ENCODE assay signal across 8 cellular contexts in the genomic region with DNA sequence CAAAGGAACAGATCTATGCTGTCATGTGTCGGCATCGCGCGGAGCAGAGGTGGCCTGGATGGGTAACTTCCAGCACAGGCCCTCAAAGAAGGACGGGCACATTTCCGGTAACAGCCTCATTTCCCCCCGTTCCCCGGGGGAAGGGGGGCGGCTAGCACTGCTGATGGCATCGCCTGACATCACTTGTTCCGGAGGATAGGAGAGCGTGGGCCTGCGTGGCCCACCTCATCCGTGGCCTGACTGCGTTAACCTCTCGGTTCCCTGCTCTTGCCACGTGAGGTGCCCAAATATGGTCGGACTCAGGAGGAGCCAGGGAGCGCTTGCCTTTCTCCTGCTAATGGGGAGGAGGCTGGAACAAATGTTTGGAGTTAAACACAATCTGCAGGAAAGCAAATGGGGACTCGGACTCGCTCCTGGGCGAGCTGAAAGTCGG. TPM values are rescaled to one million over a fixed set of nuclear protein-coding genes. Genes with fewer than 3 reads are reported as not detected.
DNase-seq lines count a peak whose midpoint lies in the region; ATAC-seq, FAIRE-seq and TF ChIP-seq lines count a peak whose summit lies in the region.

A gene with protein sequence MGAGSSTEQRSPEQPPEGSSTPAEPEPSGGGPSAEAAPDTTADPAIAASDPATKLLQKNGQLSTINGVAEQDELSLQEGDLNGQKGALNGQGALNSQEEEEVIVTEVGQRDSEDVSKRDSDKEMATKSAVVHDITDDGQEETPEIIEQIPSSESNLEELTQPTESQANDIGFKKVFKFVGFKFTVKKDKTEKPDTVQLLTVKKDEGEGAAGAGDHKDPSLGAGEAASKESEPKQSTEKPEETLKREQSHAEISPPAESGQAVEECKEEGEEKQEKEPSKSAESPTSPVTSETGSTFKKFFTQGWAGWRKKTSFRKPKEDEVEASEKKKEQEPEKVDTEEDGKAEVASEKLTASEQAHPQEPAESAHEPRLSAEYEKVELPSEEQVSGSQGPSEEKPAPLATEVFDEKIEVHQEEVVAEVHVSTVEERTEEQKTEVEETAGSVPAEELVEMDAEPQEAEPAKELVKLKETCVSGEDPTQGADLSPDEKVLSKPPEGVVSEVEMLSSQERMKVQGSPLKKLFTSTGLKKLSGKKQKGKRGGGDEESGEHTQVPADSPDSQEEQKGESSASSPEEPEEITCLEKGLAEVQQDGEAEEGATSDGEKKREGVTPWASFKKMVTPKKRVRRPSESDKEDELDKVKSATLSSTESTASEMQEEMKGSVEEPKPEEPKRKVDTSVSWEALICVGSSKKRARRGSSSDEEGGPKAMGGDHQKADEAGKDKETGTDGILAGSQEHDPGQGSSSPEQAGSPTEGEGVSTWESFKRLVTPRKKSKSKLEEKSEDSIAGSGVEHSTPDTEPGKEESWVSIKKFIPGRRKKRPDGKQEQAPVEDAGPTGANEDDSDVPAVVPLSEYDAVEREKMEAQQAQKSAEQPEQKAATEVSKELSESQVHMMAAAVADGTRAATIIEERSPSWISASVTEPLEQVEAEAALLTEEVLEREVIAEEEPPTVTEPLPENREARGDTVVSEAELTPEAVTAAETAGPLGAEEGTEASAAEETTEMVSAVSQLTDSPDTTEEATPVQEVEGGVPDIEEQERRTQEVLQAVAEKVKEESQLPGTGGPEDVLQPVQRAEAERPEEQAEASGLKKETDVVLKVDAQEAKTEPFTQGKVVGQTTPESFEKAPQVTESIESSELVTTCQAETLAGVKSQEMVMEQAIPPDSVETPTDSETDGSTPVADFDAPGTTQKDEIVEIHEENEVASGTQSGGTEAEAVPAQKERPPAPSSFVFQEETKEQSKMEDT (N-terminal part only) (plus strand): TSS at position 365 of the 433 bp plus-strand sequence. CDS start 596 bp downstream, outside the sequence.

- no peak for FAIRE-seq in D721Med (lab: Jason Lieb, UNC)

- H3K4me1 ChIP-seq in neural progenitor cell: peaks cover 25% of the 10 kb centered on the region

- peak within 1 kb of the TSS; percentile 37 for H3K4me3 ChIP-seq in GM12864 (ENCODE audit: low read depth, low read length)
- peak within 1 kb of the TSS; percentile 79 for H3K4me3 ChIP-seq in fibroblast of villous mesenchyme (ENCODE audit: low read depth, low read length)
- peak within 1 kb of the TSS; percentile 96 for H3K4me3 ChIP-seq in neural progenitor cell

- H2AFZ ChIP-seq in neural progenitor cell (replicated peaks): peak within 1 kb of the TSS; percentile 90

- no peaks in the 10 kb centered on the region for H3K36me3 ChIP-seq in neural progenitor cell

- H3K4me1 Mint-ChIP-seq in WTC11 (peaks cover 34% of the 10 kb centered on the region), neural progenitor cell (peaks cover 32% of the 10 kb centered on the region)

- H3K27ac Mint-ChIP-seq in WTC11 (peak within 1 kb of the TSS; percentile 95), neural progenitor cell (peak within 1 kb of the TSS; percentile 90)

- H3K9me3 ChIP-seq in neural progenitor cell (ENCODE audit: low read depth): no peaks in the 10 kb centered on the region

- ATAC-seq in WTC11 (peak; percentile 42), GM19035 (IDR thresholded peaks at IDR 0.05; ENCODE audit: unreplicated experiment) (no peak)

- CTCF ChIA-PET in WTC11 (lab: Charles Lee): interaction anchor here (0.8 to 3.1 kb wide), 5 partner anchors 15 to 225 kb away, joined by 3 to 19 read pairs (median 5); no protein-coding TSS in a partner anchor

- POLR2A ChIA-PET in WTC11 (lab: Charles Lee): interaction anchor here (0.6 to 3.1 kb wide), 6 partner anchors 11 to 1747 kb away, joined by 3 to 18 read pairs (median 4); no protein-coding TSS in a partner anchor

- H4K20me1 ChIP-seq in neural progenitor cell (ENCODE audit: low read depth): peaks cover 21% of the 10 kb centered on the region

- peaks cover 35% of the 10 kb centered on the region for H3K79me2 ChIP-seq in neural progenitor cell (ENCODE audit: low read depth)

- H3K27me3 ChIP-seq in neural progenitor cell: peaks cover 20% of the 10 kb centered on the region

- H3K9ac ChIP-seq in neural progenitor cell: peak within 1 kb of the TSS; percentile 33

- no peak for DNase-seq in GM12864 (ENCODE audit: low read depth)
- DNase-seq in WTC11 (ENCODE audit: low spot score): peak; percentile 47
- DNase-seq in fibroblast of villous mesenchyme (ENCODE audit: low read depth): peak; percentile 58
- peak; percentile 67 for DNase-seq in neural progenitor cell (ENCODE audit: low spot score)
- no peak for DNase-seq in foreskin melanocyte
- DNase-seq in NCI-H1092 treated with DMSO at 0.1 percent for 48 hours (lab: John Stamatoyannopoulos, UW): no peak
- no peak for DNase-seq in D721Med (ENCODE audit: insufficient read length, low spot score)

- peak within 1 kb of the TSS; percentile 83 for H3K27ac ChIP-seq in neural progenitor cell

- H3K36me3 Mint-ChIP-seq in WTC11 (no peaks in the 10 kb centered on the region), neural progenitor cell (peaks cover 3% of the 10 kb centered on the region)

- H3K4me3 Mint-ChIP-seq in WTC11: peak within 1 kb of the TSS; percentile 90
- peak within 1 kb of the TSS; percentile 97 for H3K4me3 Mint-ChIP-seq in neural progenitor cell

- H3F3A ChIP-seq in neural progenitor cell (ENCODE audit: low read depth): peaks cover 33% of the 10 kb centered on the region

- TF ChIP-seq CTCF in GM12864 (IDR thresholded peaks at IDR 0.05; ENCODE audit: low read depth, low read length, missing control alignments) (no peak), WTC11 (IDR thresholded peaks at IDR 0.05) (no peak), fibroblast of villous mesenchyme (IDR thresholded peaks at IDR 0.05; ENCODE audit: insufficient read depth, low read depth, low read length) (no peak), neural progenitor cell (IDR thresholded peaks at IDR 0.05) (no peak), D721Med (IDR thresholded peaks at IDR 0.05; ENCODE audit: insufficient read depth, missing control alignments) (no peak)

- H3K9me3 Mint-ChIP-seq in WTC11 (no peaks in the 10 kb centered on the region), neural progenitor cell (no peaks in the 10 kb centered on the region)

- peak within 1 kb of the TSS; percentile 99 for H3K4me2 ChIP-seq in neural progenitor cell

- peaks cover 23% of the 10 kb centered on the region for H3K27me3 Mint-ChIP-seq in WTC11 (ENCODE audit: low read depth)
- H3K27me3 Mint-ChIP-seq in neural progenitor cell (ENCODE audit: insufficient read depth, low read depth): peaks cover 6% of the 10 kb centered on the region

TF ChIP-seq in WTC11, 78 proteins besides CTCF, POLR2A, EP300 and RAD21 (continues in another document):
- TF ChIP-seq, protein P1, sequence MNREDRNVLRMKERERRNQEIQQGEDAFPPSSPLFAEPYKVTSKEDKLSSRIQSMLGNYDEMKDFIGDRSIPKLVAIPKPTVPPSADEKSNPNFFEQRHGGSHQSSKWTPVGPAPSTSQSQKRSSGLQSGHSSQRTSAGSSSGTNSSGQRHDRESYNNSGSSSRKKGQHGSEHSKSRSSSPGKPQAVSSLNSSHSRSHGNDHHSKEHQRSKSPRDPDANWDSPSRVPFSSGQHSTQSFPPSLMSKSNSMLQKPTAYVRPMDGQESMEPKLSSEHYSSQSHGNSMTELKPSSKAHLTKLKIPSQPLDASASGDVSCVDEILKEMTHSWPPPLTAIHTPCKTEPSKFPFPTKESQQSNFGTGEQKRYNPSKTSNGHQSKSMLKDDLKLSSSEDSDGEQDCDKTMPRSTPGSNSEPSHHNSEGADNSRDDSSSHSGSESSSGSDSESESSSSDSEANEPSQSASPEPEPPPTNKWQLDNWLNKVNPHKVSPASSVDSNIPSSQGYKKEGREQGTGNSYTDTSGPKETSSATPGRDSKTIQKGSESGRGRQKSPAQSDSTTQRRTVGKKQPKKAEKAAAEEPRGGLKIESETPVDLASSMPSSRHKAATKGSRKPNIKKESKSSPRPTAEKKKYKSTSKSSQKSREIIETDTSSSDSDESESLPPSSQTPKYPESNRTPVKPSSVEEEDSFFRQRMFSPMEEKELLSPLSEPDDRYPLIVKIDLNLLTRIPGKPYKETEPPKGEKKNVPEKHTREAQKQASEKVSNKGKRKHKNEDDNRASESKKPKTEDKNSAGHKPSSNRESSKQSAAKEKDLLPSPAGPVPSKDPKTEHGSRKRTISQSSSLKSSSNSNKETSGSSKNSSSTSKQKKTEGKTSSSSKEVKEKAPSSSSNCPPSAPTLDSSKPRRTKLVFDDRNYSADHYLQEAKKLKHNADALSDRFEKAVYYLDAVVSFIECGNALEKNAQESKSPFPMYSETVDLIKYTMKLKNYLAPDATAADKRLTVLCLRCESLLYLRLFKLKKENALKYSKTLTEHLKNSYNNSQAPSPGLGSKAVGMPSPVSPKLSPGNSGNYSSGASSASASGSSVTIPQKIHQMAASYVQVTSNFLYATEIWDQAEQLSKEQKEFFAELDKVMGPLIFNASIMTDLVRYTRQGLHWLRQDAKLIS (CRISPR knock-in tag; IDR thresholded peaks at IDR 0.05; ENCODE audit: borderline replicate concordance): no peak
- no peak for TF ChIP-seq ZNF396 (CRISPR knock-in tag; IDR thresholded peaks at IDR 0.05; ENCODE audit: borderline replicate concordance)
- TF ChIP-seq ELF4 (CRISPR knock-in tag; IDR thresholded peaks at IDR 0.05; ENCODE audit: low read depth): no peak
- TF ChIP-seq RORB (CRISPR knock-in tag; IDR thresholded peaks at IDR 0.05): no peak
- TF ChIP-seq, protein P2, sequence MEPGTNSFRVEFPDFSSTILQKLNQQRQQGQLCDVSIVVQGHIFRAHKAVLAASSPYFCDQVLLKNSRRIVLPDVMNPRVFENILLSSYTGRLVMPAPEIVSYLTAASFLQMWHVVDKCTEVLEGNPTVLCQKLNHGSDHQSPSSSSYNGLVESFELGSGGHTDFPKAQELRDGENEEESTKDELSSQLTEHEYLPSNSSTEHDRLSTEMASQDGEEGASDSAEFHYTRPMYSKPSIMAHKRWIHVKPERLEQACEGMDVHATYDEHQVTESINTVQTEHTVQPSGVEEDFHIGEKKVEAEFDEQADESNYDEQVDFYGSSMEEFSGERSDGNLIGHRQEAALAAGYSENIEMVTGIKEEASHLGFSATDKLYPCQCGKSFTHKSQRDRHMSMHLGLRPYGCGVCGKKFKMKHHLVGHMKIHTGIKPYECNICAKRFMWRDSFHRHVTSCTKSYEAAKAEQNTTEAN (CRISPR knock-in tag; IDR thresholded peaks at IDR 0.05): no peak
- no peak for TF ChIP-seq CBFB (CRISPR knock-in tag; IDR thresholded peaks at IDR 0.05; ENCODE audit: low read depth)
- no peak for TF ChIP-seq ZNF138 (CRISPR knock-in tag; conservative IDR thresholded peaks at IDR 0.05)
- TF ChIP-seq PRRX2 (CRISPR knock-in tag; IDR thresholded peaks at IDR 0.05): no peak
- TF ChIP-seq RELA (CRISPR knock-in tag; IDR thresholded peaks at IDR 0.05; ENCODE audit: borderline replicate concordance): 0 out of 2 replicates have a peak, but pooled peaks have one; percentile 4

RNA-seq across cellular contexts. Expression of the gene that starts here (rescaled TPM):
- 64.2 to 90.0 TPM (median 65.0 TPM) in 3 replicates for total RNA-seq in WTC11 (2021)
- 99.5 and 123 TPM in 2 replicates for total RNA-seq in fibroblast of villous mesenchyme
- 60.8 and 81.3 TPM in 2 replicates for total RNA-seq in neural progenitor cell (ENCODE audit: low replicate concordance)

Comparison
In these comparisons a context has a peak if more than half of its experiments do, and no peak if none do; other contexts are left out.
1. DNase-seq: peak in WTC11 (single experiment), fibroblast of villous mesenchyme (single experiment) and neural progenitor cell (single experiment); none in GM12864 (single experiment), foreskin melanocyte (single experiment), NCI-H1092 treated with DMSO at 0.1 percent for 48 hours (single experiment) and D721Med (single experiment).
2. H3K4me3 ChIP-seq: peak in every context shown above with its lines; median percentile 96 in neural progenitor cell; 79 in fibroblast of villous mesenchyme; 37 in GM12864.